ENCODE assay signal across 11 cellular contexts in genomic region chr12:9951026-9951652, GRCh38.
DNase-seq lines count a peak whose midpoint lies in the region; ATAC-seq and TF ChIP-seq lines count a peak whose summit lies in the region.
"Had no signal": no experiment of that assay in that cellular context is flagged by ENCODE, and none has a peak within 500 bp of the region (broad histone marks: within the 10 kb centered on the region; RNA-seq: fewer than 3 reads in every experiment).

No MANE protein-coding gene starts in this region.

- peak; percentile 44 for ATAC-seq in GM18498 (IDR thresholded peaks at IDR 0.05; ENCODE audit: unreplicated experiment)
- no peak for ATAC-seq in HG03439 (IDR thresholded peaks at IDR 0.05; ENCODE audit: unreplicated experiment)
- ATAC-seq: Panc1 had no signal

- H3K27me3 Mint-ChIP-seq in activated T-cell treated with anti-CD3 and anti-CD28 coated beads, Interleukin-2, amount 50 U/mL, for 24 hours, result no peaks in the 10 kb centered on the region

- H3K9me3 ChIP-seq in KOPT-K1 (ENCODE audit: insufficient read depth, low read length, poor library complexity, severe bottlenecking), result no peaks in the 10 kb centered on the region
- H3K9me3 ChIP-seq: MG63 had no signal

- H3K36me3 Mint-ChIP-seq in activated T-cell treated with anti-CD3 and anti-CD28 coated beads, Interleukin-2, amount 50 U/mL, for 24 hours (ENCODE audit: low read depth), result no peaks in the 10 kb centered on the region

- no peak overlapping the region for H3K27ac Mint-ChIP-seq in activated T-cell treated with anti-CD3 and anti-CD28 coated beads, Interleukin-2, amount 50 U/mL, for 24 hours

- H3K4me1 Mint-ChIP-seq in activated T-cell treated with anti-CD3 and anti-CD28 coated beads, Interleukin-2, amount 50 U/mL, for 24 hours (ENCODE audit: low read depth), result peaks cover 47% of the 10 kb centered on the region
- H3K4me1 Mint-ChIP-seq: neural crest cell had no signal

- no peak for TF ChIP-seq CTCF in GM10266 (IDR thresholded peaks at IDR 0.05; ENCODE audit: control insufficient read depth, insufficient read depth, low read depth, missing control alignments)

- no peaks in the 10 kb centered on the region for H3K36me3 ChIP-seq in KOPT-K1 (ENCODE audit: insufficient read depth, low read length)
- H3K36me3 ChIP-seq: MG63 had no signal

- peak overlapping the region; percentile 6 for H3K4me3 Mint-ChIP-seq in activated T-cell treated with anti-CD3 and anti-CD28 coated beads, Interleukin-2, amount 50 U/mL, for 24 hours
- H3K4me3 Mint-ChIP-seq: neural crest cell had no signal

- H3K9me3 Mint-ChIP-seq in activated T-cell treated with anti-CD3 and anti-CD28 coated beads, Interleukin-2, amount 50 U/mL, for 24 hours, result no peaks in the 10 kb centered on the region
- H3K9me3 Mint-ChIP-seq: neural crest cell had no signal

- peak; percentile 39 for DNase-seq in activated T-cell treated with anti-CD3 and anti-CD28 coated beads, Interleukin-2, amount 50 U/mL, for 24 hours
- DNase-seq in stimulated activated CD4-positive, alpha-beta T cell treated with anti-CD3 and anti-CD28 coated beads, Interleukin-15, amount 100 ng/mL, for 24 hours, result peak; percentile 36
- DNase-seq in GM10266 (ENCODE audit: extremely low spot score) (no peak), caudate nucleus (lab: John Stamatoyannopoulos, UW) (no peak), DMS53 treated with DMSO at 0.1 percent for 48 hours (lab: John Stamatoyannopoulos, UW; ENCODE audit: unreplicated experiment) (no peak)
- DNase-seq: MG63 had no signal

- peak overlapping the region; percentile 75 for H3K27ac ChIP-seq in KOPT-K1 (ENCODE audit: low read depth, low read length, poor library complexity, severe bottlenecking)
- H3K27ac ChIP-seq in caudate nucleus (ENCODE audit: low read depth, low read length), result no peak overlapping the region

Comparison
In these comparisons a context has a peak if more than half of its experiments do, and no peak if none do; other contexts are left out.
1. DNase-seq: peak in activated T-cell treated with anti-CD3 and anti-CD28 coated beads, Interleukin-2, amount 50 U/mL, for 24 hours (single experiment) and stimulated activated CD4-positive, alpha-beta T cell treated with anti-CD3 and anti-CD28 coated beads, Interleukin-15, amount 100 ng/mL, for 24 hours (single experiment); none in GM10266 (single experiment), caudate nucleus (0 of 61) and DMS53 treated with DMSO at 0.1 percent for 48 hours (single experiment).